21 cellular contexts compared by ENCODE assay signal in the genomic region with DNA sequence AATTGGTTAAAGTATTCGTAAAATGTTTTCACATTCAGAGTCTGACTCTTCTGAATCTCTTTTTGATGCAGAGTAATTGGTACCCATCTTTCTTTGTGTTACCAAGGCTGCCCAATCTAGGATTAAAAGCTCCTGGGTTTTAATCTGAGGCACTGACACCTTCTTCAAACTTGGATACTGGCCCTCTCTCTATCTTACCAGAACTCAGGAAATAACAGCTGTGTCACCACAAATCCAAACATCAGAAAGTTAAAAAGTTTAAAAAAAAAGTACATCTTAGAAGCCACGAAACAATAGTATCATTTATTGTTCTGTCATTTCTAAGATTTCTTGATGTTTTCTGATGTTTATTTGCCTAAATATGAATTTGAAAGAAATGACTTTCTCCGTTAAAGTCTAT.
"Had no signal": no experiment of that assay in that cellular context is flagged by ENCODE, and none has a peak within 500 bp of the region (broad histone marks: within the 10 kb centered on the region; RNA-seq: fewer than 3 reads in every experiment).

No MANE protein-coding gene starts in this region.

- H3K4me3 Mint-ChIP-seq: activated naive CD4-positive, alpha-beta T cell treated with anti-CD3 and anti-CD28 coated beads, Interleukin-2, amount 50 U/mL, for 24 hours; immature natural killer cell; natural killer cell treated with Interleukin-12 subunit alpha and Interleukin-12 subunit beta and Interleukin-15 and Interleukin-18, amount 100 ng/mL, for 72 hours had no signal

- H3K4me1 ChIP-seq: body of pancreas, colonic mucosa, gastroesophageal sphincter, parathyroid adenoma, tibial nerve had no signal

- H3K27me3 ChIP-seq: body of pancreas, colonic mucosa, gastroesophageal sphincter, neutrophil, sigmoid colon, tibial nerve had no signal

- H3K9ac ChIP-seq: parathyroid adenoma had no signal

- H3K9me3 ChIP-seq: colonic mucosa, neutrophil, sigmoid colon had no signal

- H3K36me3 ChIP-seq: colonic mucosa, gastroesophageal sphincter, neutrophil, sigmoid colon, tibial nerve had no signal

- ATAC-seq: body of pancreas; gastroesophageal sphincter; left ventricle myocardium superior; natural killer cell treated with Interleukin-12 subunit alpha and Interleukin-12 subunit beta and Interleukin-15 and Interleukin-18, amount 100 ng/mL, for 72 hours had no signal

- H3K9me3 Mint-ChIP-seq: natural killer cell treated with Interleukin-12 subunit alpha and Interleukin-12 subunit beta and Interleukin-15 and Interleukin-18, amount 100 ng/mL, for 72 hours had no signal

- H3K27me3 Mint-ChIP-seq: activated naive CD4-positive, alpha-beta T cell treated with anti-CD3 and anti-CD28 coated beads, Interleukin-2, amount 50 U/mL, for 24 hours; natural killer cell treated with Interleukin-12 subunit alpha and Interleukin-12 subunit beta and Interleukin-15 and Interleukin-18, amount 100 ng/mL, for 72 hours had no signal

- H3K4me3 ChIP-seq: body of pancreas, colonic mucosa, gastroesophageal sphincter, sigmoid colon, tibial nerve had no signal

- H3K27ac Mint-ChIP-seq: activated naive CD4-positive, alpha-beta T cell treated with anti-CD3 and anti-CD28 coated beads, Interleukin-2, amount 50 U/mL, for 24 hours; immature natural killer cell; natural killer cell treated with Interleukin-12 subunit alpha and Interleukin-12 subunit beta and Interleukin-15 and Interleukin-18, amount 100 ng/mL, for 72 hours had no signal

- H3K27ac ChIP-seq: body of pancreas, colonic mucosa, gastroesophageal sphincter, neutrophil, parathyroid adenoma, sigmoid colon, tibial nerve, VCaP had no signal

- H2AFZ ChIP-seq: parathyroid adenoma had no signal

- DNase-seq: activated CD4-positive, CD25-positive, alpha-beta regulatory T cell treated with anti-CD3 and anti-CD28 coated beads, Interleukin-2, amount 50 U/mL, for 72 hours; activated CD8-positive, alpha-beta memory T cell treated with anti-CD3 and anti-CD28 coated beads for 24 hours; activated CD8-positive, alpha-beta memory T cell treated with anti-CD3 and anti-CD28 coated beads, Interleukin-2, amount 50 U/mL, for 48 hours; activated gamma-delta T cell; amygdala; body of pancreas; central memory CD4-positive, alpha-beta T cell; colonic mucosa; erythroblast; immature natural killer cell; left ventricle myocardium superior; sigmoid colon; stimulated activated naive CD4-positive, alpha-beta T cell treated with Interleukin-2 at 50 U/mL for 16 hours; T-helper 2 cell had no signal

- H3K79me2 ChIP-seq: parathyroid adenoma had no signal
